Comparison of ENCODE assay signal across 6 cellular contexts in the genomic region with DNA sequence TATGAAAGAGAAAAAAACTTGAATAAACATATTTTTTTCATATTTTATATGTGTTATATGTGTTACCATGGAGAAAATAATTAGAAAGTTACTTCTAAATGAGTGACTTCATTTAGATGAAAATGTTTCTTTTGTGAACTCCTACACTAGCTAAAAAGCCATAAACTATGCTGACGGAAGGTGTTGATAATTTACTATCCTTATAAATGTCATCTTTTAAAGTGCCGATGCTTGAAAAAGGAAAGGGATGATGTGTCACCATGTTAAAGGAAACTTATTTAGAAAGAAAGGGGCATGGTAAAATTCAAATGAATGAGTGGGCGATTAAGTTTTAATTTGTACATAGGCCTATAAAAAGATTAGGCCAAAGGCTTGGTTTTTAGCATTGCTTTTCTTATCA.
"Had no signal": no experiment of that assay in that cellular context is flagged by ENCODE, and none has a peak within 500 bp of the region (broad histone marks: within the 10 kb centered on the region; RNA-seq: fewer than 3 reads in every experiment).

No MANE protein-coding gene starts in this region.

- ATAC-seq: GM23338, HepG2 had no signal

- H3K4me1 Mint-ChIP-seq: GM23338, IgD-negative memory B cell had no signal

- H3K9me3 Mint-ChIP-seq: IgD-negative memory B cell had no signal

- H3K36me3 Mint-ChIP-seq: IgD-negative memory B cell had no signal

- H3K4me3 Mint-ChIP-seq: GM23338, H9, HFFc6, IgD-negative memory B cell had no signal

- DNase-seq: H9, HCEC 1CT, HFFc6 had no signal

- H3K27ac Mint-ChIP-seq: GM23338, H9, HFFc6, IgD-negative memory B cell had no signal
